Comparison of ENCODE assay signal across 1 cellular context in the genomic region with DNA sequence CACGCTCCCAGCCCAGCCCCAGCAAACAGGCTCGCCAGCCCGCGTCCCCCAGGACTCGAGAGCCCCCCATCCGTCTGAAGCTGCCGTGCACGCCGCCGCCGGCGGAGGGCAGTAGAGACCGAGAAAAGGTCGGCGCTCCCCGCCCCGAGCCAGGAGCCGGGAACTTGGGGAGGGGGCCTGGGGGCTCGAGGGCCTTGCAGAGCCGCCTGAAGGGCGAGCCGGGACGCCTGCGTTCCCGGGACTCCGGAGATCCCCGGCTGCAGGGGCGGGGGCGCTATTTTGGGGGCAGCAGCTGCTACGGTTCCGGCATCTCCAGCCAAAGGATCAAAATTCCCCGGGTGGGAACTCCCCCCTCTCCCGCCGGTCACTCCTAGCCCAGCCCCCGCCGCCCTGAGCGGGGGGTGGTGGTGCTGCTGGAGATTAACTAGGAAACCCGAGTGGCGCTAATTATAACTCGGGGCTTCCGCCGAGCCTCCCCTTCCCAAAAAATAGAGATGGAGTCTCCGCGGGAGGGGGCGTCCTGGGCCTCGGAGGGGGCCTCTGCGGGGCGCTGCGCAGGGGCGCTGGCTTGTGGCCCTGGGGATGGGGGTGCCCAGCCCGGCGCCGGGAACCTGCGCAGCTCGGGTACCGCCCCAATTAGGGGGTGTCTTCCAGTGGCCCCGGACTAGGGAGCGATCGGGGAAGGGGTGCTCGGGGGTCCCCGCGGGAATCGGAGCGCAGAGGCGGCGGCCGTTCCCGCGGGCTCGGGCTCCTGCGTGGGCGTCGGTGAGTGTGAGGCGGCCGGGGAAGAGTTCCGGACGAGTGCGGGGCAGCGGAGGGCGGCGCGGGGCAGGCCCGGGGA.
A peak's percentile ranks its signal among the peaks of the same experiment; 100 is the strongest.
TF ChIP-seq lines count a peak whose summit lies in the region.

No MANE protein-coding gene starts in this region.

TF ChIP-seq in HEK293, 187 proteins besides CTCF, POLR2A, EP300 and RAD21 (continued from another document):
- TF ChIP-seq, protein P1, sequence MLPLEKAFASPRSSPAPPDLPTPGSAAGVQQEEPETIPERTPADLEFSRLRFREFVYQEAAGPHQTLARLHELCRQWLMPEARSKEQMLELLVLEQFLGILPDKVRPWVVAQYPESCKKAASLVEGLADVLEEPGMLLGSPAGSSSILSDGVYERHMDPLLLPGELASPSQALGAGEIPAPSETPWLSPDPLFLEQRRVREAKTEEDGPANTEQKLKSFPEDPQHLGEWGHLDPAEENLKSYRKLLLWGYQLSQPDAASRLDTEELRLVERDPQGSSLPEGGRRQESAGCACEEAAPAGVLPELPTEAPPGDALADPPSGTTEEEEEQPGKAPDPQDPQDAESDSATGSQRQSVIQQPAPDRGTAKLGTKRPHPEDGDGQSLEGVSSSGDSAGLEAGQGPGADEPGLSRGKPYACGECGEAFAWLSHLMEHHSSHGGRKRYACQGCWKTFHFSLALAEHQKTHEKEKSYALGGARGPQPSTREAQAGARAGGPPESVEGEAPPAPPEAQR (tag by site-specific recombination; IDR thresholded peaks at IDR 0.05), result no peak
- TF ChIP-seq, protein P2, sequence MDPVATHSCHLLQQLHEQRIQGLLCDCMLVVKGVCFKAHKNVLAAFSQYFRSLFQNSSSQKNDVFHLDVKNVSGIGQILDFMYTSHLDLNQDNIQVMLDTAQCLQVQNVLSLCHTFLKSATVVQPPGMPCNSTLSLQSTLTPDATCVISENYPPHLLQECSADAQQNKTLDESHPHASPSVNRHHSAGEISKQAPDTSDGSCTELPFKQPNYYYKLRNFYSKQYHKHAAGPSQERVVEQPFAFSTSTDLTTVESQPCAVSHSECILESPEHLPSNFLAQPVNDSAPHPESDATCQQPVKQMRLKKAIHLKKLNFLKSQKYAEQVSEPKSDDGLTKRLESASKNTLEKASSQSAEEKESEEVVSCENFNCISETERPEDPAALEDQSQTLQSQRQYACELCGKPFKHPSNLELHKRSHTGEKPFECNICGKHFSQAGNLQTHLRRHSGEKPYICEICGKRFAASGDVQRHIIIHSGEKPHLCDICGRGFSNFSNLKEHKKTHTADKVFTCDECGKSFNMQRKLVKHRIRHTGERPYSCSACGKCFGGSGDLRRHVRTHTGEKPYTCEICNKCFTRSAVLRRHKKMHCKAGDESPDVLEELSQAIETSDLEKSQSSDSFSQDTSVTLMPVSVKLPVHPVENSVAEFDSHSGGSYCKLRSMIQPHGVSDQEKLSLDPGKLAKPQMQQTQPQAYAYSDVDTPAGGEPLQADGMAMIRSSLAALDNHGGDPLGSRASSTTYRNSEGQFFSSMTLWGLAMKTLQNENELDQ (tag by site-specific recombination; IDR thresholded peaks at IDR 0.05; ENCODE audit: low read depth), result no peak
- TF ChIP-seq ZBTB20 (tag by site-specific recombination; IDR thresholded peaks at IDR 0.05) (peak; percentile 99), ZBTB48 (tag by site-specific recombination; IDR thresholded peaks at IDR 0.05) (peak; percentile 29; the same call in 1 of the 2 replicates), ZXDB (tag by site-specific recombination; IDR thresholded peaks at IDR 0.05) (peak; percentile 78), ZBTB17 (tag by site-specific recombination; IDR thresholded peaks at IDR 0.05) (peak; percentile 46; the same call in 1 of the 2 replicates), ZNF133 (tag by site-specific recombination; IDR thresholded peaks at IDR 0.05) (no peak), ZSCAN30 (tag by site-specific recombination; IDR thresholded peaks at IDR 0.05) (0 out of 2 replicates have a peak, but pooled peaks have one; percentile 67), BCL11B (tag by site-specific recombination; IDR thresholded peaks at IDR 0.05; ENCODE audit: low read depth) (0 out of 2 replicates have a peak, but pooled peaks have one; percentile 16), SP2 (tag by site-specific recombination; IDR thresholded peaks at IDR 0.05) (peak; percentile 40; the same call in 1 of the 2 replicates), ZNF548 (tag by site-specific recombination; IDR thresholded peaks at IDR 0.05) (no peak)
- TF ChIP-seq, protein P3, sequence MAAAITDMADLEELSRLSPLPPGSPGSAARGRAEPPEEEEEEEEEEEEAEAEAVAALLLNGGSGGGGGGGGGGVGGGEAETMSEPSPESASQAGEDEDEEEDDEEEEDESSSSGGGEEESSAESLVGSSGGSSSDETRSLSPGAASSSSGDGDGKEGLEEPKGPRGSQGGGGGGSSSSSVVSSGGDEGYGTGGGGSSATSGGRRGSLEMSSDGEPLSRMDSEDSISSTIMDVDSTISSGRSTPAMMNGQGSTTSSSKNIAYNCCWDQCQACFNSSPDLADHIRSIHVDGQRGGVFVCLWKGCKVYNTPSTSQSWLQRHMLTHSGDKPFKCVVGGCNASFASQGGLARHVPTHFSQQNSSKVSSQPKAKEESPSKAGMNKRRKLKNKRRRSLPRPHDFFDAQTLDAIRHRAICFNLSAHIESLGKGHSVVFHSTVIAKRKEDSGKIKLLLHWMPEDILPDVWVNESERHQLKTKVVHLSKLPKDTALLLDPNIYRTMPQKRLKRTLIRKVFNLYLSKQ (tag by site-specific recombination; IDR thresholded peaks at IDR 0.05; ENCODE audit: borderline replicate concordance), result no peak
- TF ChIP-seq, protein P4, sequence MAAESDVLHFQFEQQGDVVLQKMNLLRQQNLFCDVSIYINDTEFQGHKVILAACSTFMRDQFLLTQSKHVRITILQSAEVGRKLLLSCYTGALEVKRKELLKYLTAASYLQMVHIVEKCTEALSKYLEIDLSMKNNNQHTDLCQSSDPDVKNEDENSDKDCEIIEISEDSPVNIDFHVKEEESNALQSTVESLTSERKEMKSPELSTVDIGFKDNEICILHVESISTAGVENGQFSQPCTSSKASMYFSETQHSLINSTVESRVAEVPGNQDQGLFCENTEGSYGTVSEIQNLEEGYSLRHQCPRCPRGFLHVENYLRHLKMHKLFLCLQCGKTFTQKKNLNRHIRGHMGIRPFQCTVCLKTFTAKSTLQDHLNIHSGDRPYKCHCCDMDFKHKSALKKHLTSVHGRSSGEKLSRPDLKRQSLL (tag by site-specific recombination; IDR thresholded peaks at IDR 0.05), result no peak
- TF ChIP-seq, protein P5, sequence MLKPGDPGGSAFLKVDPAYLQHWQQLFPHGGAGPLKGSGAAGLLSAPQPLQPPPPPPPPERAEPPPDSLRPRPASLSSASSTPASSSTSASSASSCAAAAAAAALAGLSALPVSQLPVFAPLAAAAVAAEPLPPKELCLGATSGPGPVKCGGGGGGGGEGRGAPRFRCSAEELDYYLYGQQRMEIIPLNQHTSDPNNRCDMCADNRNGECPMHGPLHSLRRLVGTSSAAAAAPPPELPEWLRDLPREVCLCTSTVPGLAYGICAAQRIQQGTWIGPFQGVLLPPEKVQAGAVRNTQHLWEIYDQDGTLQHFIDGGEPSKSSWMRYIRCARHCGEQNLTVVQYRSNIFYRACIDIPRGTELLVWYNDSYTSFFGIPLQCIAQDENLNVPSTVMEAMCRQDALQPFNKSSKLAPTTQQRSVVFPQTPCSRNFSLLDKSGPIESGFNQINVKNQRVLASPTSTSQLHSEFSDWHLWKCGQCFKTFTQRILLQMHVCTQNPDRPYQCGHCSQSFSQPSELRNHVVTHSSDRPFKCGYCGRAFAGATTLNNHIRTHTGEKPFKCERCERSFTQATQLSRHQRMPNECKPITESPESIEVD (tag by site-specific recombination; IDR thresholded peaks at IDR 0.05), result no peak
